ENCODE assay signal across 30 cellular contexts in the genomic region with DNA sequence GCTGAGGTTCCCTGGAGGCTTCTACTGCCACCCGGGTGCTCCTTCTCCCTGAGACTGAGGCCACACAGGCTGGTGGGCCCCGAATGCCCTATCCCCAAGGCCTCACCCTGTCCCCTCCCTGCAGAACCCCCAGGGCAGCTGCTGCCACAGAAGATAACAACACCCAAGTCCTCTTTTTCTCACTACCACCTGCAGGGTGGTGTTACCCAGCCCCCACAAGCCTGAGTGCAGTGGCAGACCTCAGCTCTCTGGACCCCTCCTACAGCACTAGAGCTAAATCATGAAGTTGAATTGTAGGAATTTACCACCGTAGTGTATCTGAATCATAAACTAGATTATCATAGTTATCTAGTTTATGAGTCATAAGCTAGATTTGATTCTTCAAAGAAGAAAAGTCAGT. TPM values are rescaled to one million over a fixed set of nuclear protein-coding genes. Genes with fewer than 3 reads are reported as not detected.
DNase-seq lines count a peak whose midpoint lies in the region; ATAC-seq and TF ChIP-seq lines count a peak whose summit lies in the region.
"Had no signal": no experiment of that assay in that cellular context is flagged by ENCODE, and none has a peak within 500 bp of the region (broad histone marks: within the 10 kb centered on the region; RNA-seq: fewer than 3 reads in every experiment).

No MANE protein-coding gene starts in this region.

- TF ChIP-seq CTCF in CD8-positive, alpha-beta T cell (IDR thresholded peaks at IDR 0.05) = no peak
- TF ChIP-seq CTCF in type B pancreatic cell (conservative IDR thresholded peaks at IDR 0.05) = no peak

- H3K27ac Mint-ChIP-seq in activated T-cell treated with anti-CD3 and anti-CD28 coated beads, Interleukin-2, amount 50 U/mL, for 24 hours = peak overlapping the region; percentile 91
- peak overlapping the region; percentile 14 for H3K27ac Mint-ChIP-seq in CD8-positive, alpha-beta T cell
- no peak overlapping the region for H3K27ac Mint-ChIP-seq in activated naive CD8-positive, alpha-beta T cell treated with anti-CD3 and anti-CD28 coated beads, Interleukin-2, amount 50 U/mL, for 24 hours
- peak overlapping the region; percentile 81 for H3K27ac Mint-ChIP-seq in stimulated activated effector memory CD8-positive, alpha-beta T cell treated with anti-CD3 and anti-CD28 coated beads, Interleukin-12 subunit alpha, Interleukin-12 subunit beta, amount 100 ng/mL, for 72 hours
- no peak overlapping the region for H3K27ac Mint-ChIP-seq in type B pancreatic cell
- H3K27ac Mint-ChIP-seq: stimulated activated memory B cell treated with anti-CD40 and anti-IgM and Interleukin-4, amounts not matched to agents 10 μg/mL and 1 μg/mL and 100 μg/mL, for 72 hours; WTC11 had no signal

- no peak for ATAC-seq in CD8-positive, alpha-beta T cell
- ATAC-seq in activated naive CD8-positive, alpha-beta T cell treated with anti-CD3 and anti-CD28 coated beads, Interleukin-2, amount 50 U/mL, for 24 hours = peak; percentile 59
- peak; percentile 45 for ATAC-seq in stimulated activated effector memory CD8-positive, alpha-beta T cell treated with anti-CD3 and anti-CD28 coated beads, Interleukin-12 subunit alpha, Interleukin-12 subunit beta, amount 100 ng/mL, for 72 hours
- ATAC-seq: heart right ventricle; naive thymus-derived CD8-positive, alpha-beta T cell; stimulated activated memory B cell treated with anti-CD40 and anti-IgM and Interleukin-4, amounts not matched to agents 10 μg/mL and 1 μg/mL and 100 μg/mL, for 72 hours; WTC11 had no signal

- no peaks in the 10 kb centered on the region for H3K9me3 Mint-ChIP-seq in activated T-cell treated with anti-CD3 and anti-CD28 coated beads, Interleukin-2, amount 50 U/mL, for 24 hours
- H3K9me3 Mint-ChIP-seq in CD8-positive, alpha-beta T cell = no peaks in the 10 kb centered on the region
- H3K9me3 Mint-ChIP-seq in activated naive CD8-positive, alpha-beta T cell treated with anti-CD3 and anti-CD28 coated beads, Interleukin-2, amount 50 U/mL, for 24 hours = no peaks in the 10 kb centered on the region
- H3K9me3 Mint-ChIP-seq in stimulated activated effector memory CD8-positive, alpha-beta T cell treated with anti-CD3 and anti-CD28 coated beads, Interleukin-12 subunit alpha, Interleukin-12 subunit beta, amount 100 ng/mL, for 72 hours = no peaks in the 10 kb centered on the region
- no peaks in the 10 kb centered on the region for H3K9me3 Mint-ChIP-seq in type B pancreatic cell
- H3K9me3 Mint-ChIP-seq: CD8-positive, alpha-beta memory T cell; naive thymus-derived CD8-positive, alpha-beta T cell; stimulated activated memory B cell treated with anti-CD40 and anti-IgM and Interleukin-4, amounts not matched to agents 10 μg/mL and 1 μg/mL and 100 μg/mL, for 72 hours; WTC11 had no signal

- no peak overlapping the region for H3K27ac ChIP-seq in CD8-positive, alpha-beta T cell (ENCODE audit: low read depth, low read length)
- H3K27ac ChIP-seq: brain microvascular endothelial cell, GM23248, heart right ventricle, Peyer's patch had no signal

- no peaks in the 10 kb centered on the region for H3K27me3 ChIP-seq in CD8-positive, alpha-beta T cell (ENCODE audit: insufficient read depth, low read length)
- H3K27me3 ChIP-seq: brain microvascular endothelial cell, heart right ventricle, Peyer's patch had no signal

- DNase-seq in activated T-cell treated with anti-CD3 and anti-CD28 coated beads, Interleukin-2, amount 50 U/mL, for 24 hours = no peak
- no peak for DNase-seq in activated T-cell treated with anti-CD3 and anti-CD28 coated beads, Interleukin-2, amount 50 U/mL, for 1 hour
- no peak for DNase-seq in CD8-positive, alpha-beta T cell
- DNase-seq in activated naive CD8-positive, alpha-beta T cell treated with anti-CD3 and anti-CD28 coated beads, Interleukin-2, amount 50 U/mL, for 24 hours = no peak
- no peak for DNase-seq in stimulated activated effector memory CD8-positive, alpha-beta T cell treated with anti-CD3 and anti-CD28 coated beads, Interleukin-12 subunit alpha, Interleukin-12 subunit beta, amount 100 ng/mL, for 72 hours (ENCODE audit: low spot score in 2 of 2)
- DNase-seq in NCI-H748 (lab: John Stamatoyannopoulos, UW; ENCODE audit: unreplicated experiment) = no peak
- DNase-seq in type B pancreatic cell (ENCODE audit: extremely low spot score, unreplicated experiment) = no peak
- DNase-seq in cerebellar cortex (ENCODE audit: low spot score) = no peak
- DNase-seq: activated CD4-positive, alpha-beta T cell treated with anti-CD3 and anti-CD28 coated beads, Interleukin-2, amount 50 U/mL, for 4 hours; activated CD8-positive, alpha-beta memory T cell treated with anti-CD3 and anti-CD28 coated beads, Interleukin-2, amount 50 U/mL, for 48 hours; activated gamma-delta T cell; amniotic stem cell; brain microvascular endothelial cell; CD8-positive, alpha-beta memory T cell; DMS 273 treated with DMSO at 0.1 percent for 48 hours; foreskin melanocyte; GM23248; heart right ventricle; kidney; naive thymus-derived CD8-positive, alpha-beta T cell; NCI-H146; NCI-H2107; NCI-H748 treated with DMSO at 0.1 percent for 48 hours; nucleus accumbens; Peyer's patch; SIG-M5; SW 1271; T1000 had no signal

- H3K4me1 ChIP-seq in CD8-positive, alpha-beta T cell (ENCODE audit: insufficient read depth, low read length) = no peaks in the 10 kb centered on the region
- H3K4me1 ChIP-seq: Peyer's patch had no signal

- H3K4me1 Mint-ChIP-seq in activated T-cell treated with anti-CD3 and anti-CD28 coated beads, Interleukin-2, amount 50 U/mL, for 24 hours (ENCODE audit: low read depth) = peaks cover 12% of the 10 kb centered on the region
- H3K4me1 Mint-ChIP-seq in CD8-positive, alpha-beta T cell (ENCODE audit: low read depth) = peaks cover 7% of the 10 kb centered on the region
- H3K4me1 Mint-ChIP-seq in activated naive CD8-positive, alpha-beta T cell treated with anti-CD3 and anti-CD28 coated beads, Interleukin-2, amount 50 U/mL, for 24 hours = peaks cover 4% of the 10 kb centered on the region
- peaks cover 19% of the 10 kb centered on the region for H3K4me1 Mint-ChIP-seq in stimulated activated effector memory CD8-positive, alpha-beta T cell treated with anti-CD3 and anti-CD28 coated beads, Interleukin-12 subunit alpha, Interleukin-12 subunit beta, amount 100 ng/mL, for 72 hours
- no peaks in the 10 kb centered on the region for H3K4me1 Mint-ChIP-seq in type B pancreatic cell (ENCODE audit: unreplicated experiment)
- H3K4me1 Mint-ChIP-seq: stimulated activated memory B cell treated with anti-CD40 and anti-IgM and Interleukin-4, amounts not matched to agents 10 μg/mL and 1 μg/mL and 100 μg/mL, for 72 hours; WTC11 had no signal

- no peaks in the 10 kb centered on the region for H3K27me3 Mint-ChIP-seq in activated T-cell treated with anti-CD3 and anti-CD28 coated beads, Interleukin-2, amount 50 U/mL, for 24 hours
- H3K27me3 Mint-ChIP-seq in CD8-positive, alpha-beta T cell (ENCODE audit: low read depth) = no peaks in the 10 kb centered on the region
- H3K27me3 Mint-ChIP-seq in activated naive CD8-positive, alpha-beta T cell treated with anti-CD3 and anti-CD28 coated beads, Interleukin-2, amount 50 U/mL, for 24 hours = no peaks in the 10 kb centered on the region
- H3K27me3 Mint-ChIP-seq in type B pancreatic cell = no peaks in the 10 kb centered on the region
- H3K27me3 Mint-ChIP-seq: CD8-positive, alpha-beta memory T cell; naive thymus-derived CD8-positive, alpha-beta T cell; stimulated activated memory B cell treated with anti-CD40 and anti-IgM and Interleukin-4, amounts not matched to agents 10 μg/mL and 1 μg/mL and 100 μg/mL, for 72 hours had no signal

- no peaks in the 10 kb centered on the region for H3K9me3 ChIP-seq in CD8-positive, alpha-beta T cell (ENCODE audit: low read length)
- H3K9me3 ChIP-seq: heart right ventricle, Peyer's patch had no signal

- intact Hi-C loops in CD8-positive, alpha-beta T cell (cut with DNase I, micrococcal nuclease) = no loop called here

- no peak overlapping the region for H3K4me3 ChIP-seq in CD8-positive, alpha-beta T cell (ENCODE audit: low read depth, low read length)
- H3K4me3 ChIP-seq: GM23248, heart right ventricle, Peyer's patch had no signal

- H3K36me3 Mint-ChIP-seq in activated T-cell treated with anti-CD3 and anti-CD28 coated beads, Interleukin-2, amount 50 U/mL, for 24 hours (ENCODE audit: low read depth) = peaks cover 79% of the 10 kb centered on the region
- H3K36me3 Mint-ChIP-seq in CD8-positive, alpha-beta T cell = peaks cover 71% of the 10 kb centered on the region
- peaks cover 28% of the 10 kb centered on the region for H3K36me3 Mint-ChIP-seq in activated naive CD8-positive, alpha-beta T cell treated with anti-CD3 and anti-CD28 coated beads, Interleukin-2, amount 50 U/mL, for 24 hours (ENCODE audit: low read depth)
- peaks cover 67% of the 10 kb centered on the region for H3K36me3 Mint-ChIP-seq in stimulated activated effector memory CD8-positive, alpha-beta T cell treated with anti-CD3 and anti-CD28 coated beads, Interleukin-12 subunit alpha, Interleukin-12 subunit beta, amount 100 ng/mL, for 72 hours
- peaks cover 7% of the 10 kb centered on the region for H3K36me3 Mint-ChIP-seq in type B pancreatic cell

- peaks cover 26% of the 10 kb centered on the region for H3K36me3 ChIP-seq in CD8-positive, alpha-beta T cell (ENCODE audit: insufficient read depth, low read length)

- CTCF ChIA-PET in CD8-positive, alpha-beta T cell (lab: Charles Lee) = no interaction called here

- H3K4me3 Mint-ChIP-seq in activated T-cell treated with anti-CD3 and anti-CD28 coated beads, Interleukin-2, amount 50 U/mL, for 24 hours = no peak overlapping the region
- no peak overlapping the region for H3K4me3 Mint-ChIP-seq in CD8-positive, alpha-beta T cell
- H3K4me3 Mint-ChIP-seq in activated naive CD8-positive, alpha-beta T cell treated with anti-CD3 and anti-CD28 coated beads, Interleukin-2, amount 50 U/mL, for 24 hours = no peak overlapping the region
- H3K4me3 Mint-ChIP-seq in stimulated activated effector memory CD8-positive, alpha-beta T cell treated with anti-CD3 and anti-CD28 coated beads, Interleukin-12 subunit alpha, Interleukin-12 subunit beta, amount 100 ng/mL, for 72 hours = no peak overlapping the region
- H3K4me3 Mint-ChIP-seq in type B pancreatic cell = no peak overlapping the region
- H3K4me3 Mint-ChIP-seq: CD8-positive, alpha-beta memory T cell; naive thymus-derived CD8-positive, alpha-beta T cell; stimulated activated memory B cell treated with anti-CD40 and anti-IgM and Interleukin-4, amounts not matched to agents 10 μg/mL and 1 μg/mL and 100 μg/mL, for 72 hours; WTC11 had no signal

- POLR2A ChIA-PET in CD8-positive, alpha-beta T cell (lab: Charles Lee) = no interaction called here

RNA-seq across cellular contexts. Expression of a gene that starts 7.3 kb away (rescaled TPM):
- total RNA-seq in CD8-positive, alpha-beta T cell = under 1 TPM; 0.39 to 0.62 TPM
- total RNA-seq in type B pancreatic cell (ENCODE audit: low replicate concordance) = 9.0 and 24.7 TPM in 2 replicates

RNA-seq across cellular contexts. Expression of a gene that starts 14.4 kb away (rescaled TPM):
- total RNA-seq in CD8-positive, alpha-beta T cell = 10 to 100 TPM; 30.4 to 30.7 TPM
- total RNA-seq in type B pancreatic cell (ENCODE audit: low replicate concordance) = 28.5 and 31.6 TPM in 2 replicates

Comparison
In these comparisons a context has a peak if more than half of its experiments do, and no peak if none do; other contexts are left out.
1. H3K27ac Mint-ChIP-seq: peak in activated T-cell treated with anti-CD3 and anti-CD28 coated beads, Interleukin-2, amount 50 U/mL, for 24 hours (single experiment), CD8-positive, alpha-beta T cell (single experiment) and stimulated activated effector memory CD8-positive, alpha-beta T cell treated with anti-CD3 and anti-CD28 coated beads, Interleukin-12 subunit alpha, Interleukin-12 subunit beta, amount 100 ng/mL, for 72 hours (single experiment); none in activated naive CD8-positive, alpha-beta T cell treated with anti-CD3 and anti-CD28 coated beads, Interleukin-2, amount 50 U/mL, for 24 hours (single experiment) and type B pancreatic cell (single experiment).